Comparison of ENCODE assay signal across 19 cellular contexts in genomic region chr11:75032550-75032935, GRCh38.
"Had no signal": no experiment of that assay in that cellular context is flagged by ENCODE, and none has a peak within 500 bp of the region (broad histone marks: within the 10 kb centered on the region; RNA-seq: fewer than 3 reads in every experiment).

No MANE protein-coding gene starts in this region.

- H3K9me3 ChIP-seq: adrenal gland, body of pancreas, breast epithelium had no signal

- H2AFZ ChIP-seq: PC-9 had no signal

- H3K36me3 Mint-ChIP-seq: activated naive CD4-positive, alpha-beta T cell treated with anti-CD3 and anti-CD28 coated beads, Interleukin-2, amount 50 U/mL, for 72 hours; T-cell had no signal

- H3K27ac Mint-ChIP-seq: activated B cell treated with CpG ODN at 0.5 μM for 24 hours; activated CD8-positive, alpha-beta T cell treated with anti-CD3 and anti-CD28 coated beads for 36 hours; activated naive CD4-positive, alpha-beta T cell treated with anti-CD3 and anti-CD28 coated beads for 36 hours; activated naive CD4-positive, alpha-beta T cell treated with anti-CD3 and anti-CD28 coated beads, Interleukin-2, amount 50 U/mL, for 72 hours; activated T-cell treated with anti-CD3 and anti-CD28 coated beads, Interleukin-2, amount 50 U/mL, for 24 hours; activated T-helper 2 cell treated with anti-CD3 and anti-CD28 coated beads, Interferon-gamma antibody, Interleukin-2, Interleukin-4, amounts not matched to agents 10 μg/mL and 5 μg/mL and 100 μg/mL, durations not matched to agents 14 hours and 24 hours and 36 hours; T-cell; T-helper 17 cell had no signal

- ATAC-seq: T-helper 17 cell had no signal

- DNase-seq: activated gamma-delta T cell, NCI-H2081 treated with DMSO at 0.1 percent for 48 hours, NCI-H524 treated with DMSO at 0.1 percent for 48 hours, SIG-M5 had no signal

- FAIRE-seq: astrocyte, RCC 7860 had no signal

- H3K4me1 ChIP-seq: body of pancreas, breast epithelium had no signal

- H3K4me3 Mint-ChIP-seq: activated B cell treated with CpG ODN at 0.5 μM for 24 hours; activated CD8-positive, alpha-beta T cell treated with anti-CD3 and anti-CD28 coated beads for 36 hours; activated naive CD4-positive, alpha-beta T cell treated with anti-CD3 and anti-CD28 coated beads for 36 hours; activated T-cell treated with anti-CD3 and anti-CD28 coated beads, Interleukin-2, amount 50 U/mL, for 24 hours; T-cell; T-helper 17 cell had no signal

- H3K27ac ChIP-seq: body of pancreas, breast epithelium, PC-9, RWPE1 had no signal

- H3K27me3 ChIP-seq: adrenal gland, body of pancreas, breast epithelium had no signal

- H3K4me3 ChIP-seq: adrenal gland, body of pancreas, breast epithelium, PC-9 had no signal

- H3K27me3 Mint-ChIP-seq: activated CD8-positive, alpha-beta T cell treated with anti-CD3 and anti-CD28 coated beads for 36 hours; activated T-cell treated with anti-CD3 and anti-CD28 coated beads, Interleukin-2, amount 50 U/mL, for 24 hours; T-cell had no signal

- H3K36me3 ChIP-seq: adrenal gland, breast epithelium had no signal

- H3K4me2 ChIP-seq: PC-9 had no signal

- H3K9me3 Mint-ChIP-seq: activated B cell treated with CpG ODN at 0.5 μM for 24 hours; activated CD8-positive, alpha-beta T cell treated with anti-CD3 and anti-CD28 coated beads for 36 hours; activated naive CD4-positive, alpha-beta T cell treated with anti-CD3 and anti-CD28 coated beads for 36 hours; activated naive CD4-positive, alpha-beta T cell treated with anti-CD3 and anti-CD28 coated beads, Interleukin-2, amount 50 U/mL, for 72 hours; activated T-cell treated with anti-CD3 and anti-CD28 coated beads, Interleukin-2, amount 50 U/mL, for 24 hours; activated T-helper 2 cell treated with anti-CD3 and anti-CD28 coated beads, Interferon-gamma antibody, Interleukin-2, Interleukin-4, amounts not matched to agents 10 μg/mL and 5 μg/mL and 100 μg/mL, durations not matched to agents 14 hours and 24 hours and 36 hours; T-cell had no signal
